13 cellular contexts compared by ENCODE assay signal in the genomic region with DNA sequence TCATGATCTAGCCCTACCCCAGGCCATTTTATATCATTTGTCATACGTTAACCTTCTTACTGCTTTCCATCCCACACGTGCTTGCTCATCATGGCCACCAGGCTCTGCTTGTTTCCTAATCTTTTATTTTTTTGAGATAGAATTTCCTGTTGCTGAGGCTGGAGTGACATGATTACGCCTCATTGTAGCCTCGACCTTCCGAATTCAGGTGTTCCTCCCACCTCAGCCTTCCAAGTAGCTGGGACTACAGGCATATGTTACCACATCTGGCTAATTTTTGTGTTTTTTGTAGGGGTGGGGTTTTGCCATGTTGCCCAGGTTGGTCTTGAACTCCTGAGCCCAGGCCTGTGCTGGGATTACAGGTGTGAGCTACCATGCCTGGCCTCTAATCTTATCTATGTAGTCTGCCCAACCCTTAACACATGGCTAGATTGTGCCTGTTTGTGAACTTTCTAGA. TPM values are rescaled to one million over a fixed set of nuclear protein-coding genes. Genes with fewer than 3 reads are reported as not detected.
DNase-seq lines count a peak whose midpoint lies in the region; ATAC-seq and TF ChIP-seq lines count a peak whose summit lies in the region.
"Had no signal": no experiment of that assay in that cellular context is flagged by ENCODE, and none has a peak within 500 bp of the region (broad histone marks: within the 10 kb centered on the region; RNA-seq: fewer than 3 reads in every experiment).

No MANE protein-coding gene starts in this region.

- no peaks in the 10 kb centered on the region for H3K27me3 Mint-ChIP-seq in CD4-positive, alpha-beta T cell
- no peaks in the 10 kb centered on the region for H3K27me3 Mint-ChIP-seq in MCF 10A (ENCODE audit: insufficient read depth, unreplicated experiment)

- no peaks in the 10 kb centered on the region for H4K20me1 ChIP-seq in MM.1S (ENCODE audit: insufficient read depth, low read length)
- H4K20me1 ChIP-seq: BLaER1 had no signal

- no peak overlapping the region for H2AFZ ChIP-seq in MM.1S (ENCODE audit: low read length)

- no peak for TF ChIP-seq CTCF in CD4-positive, alpha-beta T cell (IDR thresholded peaks at IDR 0.05)
- no peak for TF ChIP-seq CTCF in LNCaP clone FGC (IDR thresholded peaks at IDR 0.05; ENCODE audit: control insufficient read depth, extremely low read depth, insufficient read depth)
- TF ChIP-seq CTCF in MCF 10A (IDR thresholded peaks at IDR 0.05; ENCODE audit: unreplicated experiment), result no peak
- TF ChIP-seq CTCF in foreskin keratinocyte (conservative IDR thresholded peaks at IDR 0.05), result no peak
- TF ChIP-seq CTCF in MM.1S (IDR thresholded peaks at IDR 0.05; ENCODE audit: low read length), result no peak
- TF ChIP-seq CTCF in gastrocnemius medialis (IDR thresholded peaks at IDR 0.05 in 4 of 5, conservative IDR thresholded peaks at IDR 0.05 in 1 of 5), result no peak

- H3K79me2 ChIP-seq in MM.1S (ENCODE audit: low read length), result peaks cover 83% of the 10 kb centered on the region

- peaks cover 37% of the 10 kb centered on the region for H3K36me3 Mint-ChIP-seq in CD4-positive, alpha-beta T cell (ENCODE audit: low read depth)
- peaks cover 59% of the 10 kb centered on the region for H3K36me3 Mint-ChIP-seq in MCF 10A (ENCODE audit: insufficient read depth, unreplicated experiment)

- H3K9me2 ChIP-seq in MM.1S (replicated peaks; ENCODE audit: insufficient read depth, low read length), result no peaks in the 10 kb centered on the region

- H3K27ac Mint-ChIP-seq in CD4-positive, alpha-beta T cell, result peak overlapping the region; percentile 22
- peak overlapping the region; percentile 91 for H3K27ac Mint-ChIP-seq in MCF 10A (ENCODE audit: low read depth, unreplicated experiment)

- peaks cover 16% of the 10 kb centered on the region for H3K4me1 ChIP-seq in foreskin keratinocyte
- peaks cover 17% of the 10 kb centered on the region for H3K4me1 ChIP-seq in MM.1S (ENCODE audit: low read length)
- H3K4me1 ChIP-seq in gastrocnemius medialis, result peaks cover 16 to 23% of the 10 kb centered on the region in 2 donors

- peak overlapping the region; percentile 11 for H3K4me3 Mint-ChIP-seq in CD4-positive, alpha-beta T cell
- peak overlapping the region; percentile 82 for H3K4me3 Mint-ChIP-seq in MCF 10A (ENCODE audit: unreplicated experiment)

- H3K36me3 ChIP-seq in MM.1S (replicated peaks; ENCODE audit: insufficient read depth, low read length) (peaks cover 5% of the 10 kb centered on the region; the same call in 1 of the 2 replicates), gastrocnemius medialis (peaks cover 0 to 23% of the 10 kb centered on the region in 2 donors)

- DNase-seq in CD4-positive, alpha-beta T cell, result no peak
- no peak for DNase-seq in LNCaP clone FGC (ENCODE audit: low read depth)
- no peak for DNase-seq in MCF 10A (ENCODE audit: unreplicated experiment)
- DNase-seq in lung microvascular endothelial cell (ENCODE audit: low read depth in 2 of 2), result peak; percentile 32 to 36
- DNase-seq in foreskin keratinocyte, result no peak
- DNase-seq in MM.1S, result no peak
- no peak for DNase-seq in gastrocnemius medialis
- DNase-seq: left colon, NCI-H524 treated with DMSO at 0.1 percent for 48 hours, WERI-Rb-1 had no signal

- H3K27ac ChIP-seq in CD4-positive, alpha-beta T cell (ENCODE audit: low read depth, low read length), result no peak overlapping the region
- H3K27ac ChIP-seq in foreskin keratinocyte, result no peak overlapping the region
- H3K27ac ChIP-seq in MM.1S (ENCODE audit: low read length), result no peak overlapping the region
- H3K27ac ChIP-seq in gastrocnemius medialis, result peak overlapping the region in 1 of 4 donors; percentile 5
- H3K27ac ChIP-seq: BLaER1, WERI-Rb-1 had no signal

- peaks cover 61% of the 10 kb centered on the region for H3K4me1 Mint-ChIP-seq in CD4-positive, alpha-beta T cell (ENCODE audit: low read depth)
- peaks cover 62% of the 10 kb centered on the region for H3K4me1 Mint-ChIP-seq in MCF 10A (ENCODE audit: insufficient read depth, unreplicated experiment)

- no peak overlapping the region for H3K9ac ChIP-seq in MM.1S (ENCODE audit: low read length)
- H3K9ac ChIP-seq: BLaER1 had no signal

- no peak for TF ChIP-seq POLR2A in gastrocnemius medialis (IDR thresholded peaks at IDR 0.05)

- in situ Hi-C loops in gastrocnemius medialis (cut with MboI; ENCODE audit: low sequenced_read_pairs in 4 of 4), result loop anchor here in 2 of 4 donors (5.0 to 10.0 kb wide), 2 partner anchors 60 to 67 kb away; partner anchors contain the start of gene UHMK1 (in 1 of the 2)

- POLR2A ChIA-PET in CD4-positive, alpha-beta T cell (lab: Charles Lee), result no interaction called here
- POLR2A ChIA-PET in MCF 10A (lab: Yijun Ruan, JAX), result interaction anchor here (0.8 to 5.2 kb wide), 6 partner anchors 10 to 184 kb away, joined by 3 to 29 read pairs (median 6); partner anchors contain the start of gene C1orf226

- H3K4me3 ChIP-seq in LNCaP clone FGC (ENCODE audit: low read depth, low read length), result peak overlapping the region; percentile 94
- H3K4me3 ChIP-seq in MM.1S (ENCODE audit: low read length), result no peak overlapping the region
- H3K4me3 ChIP-seq in gastrocnemius medialis, result peak overlapping the region in 1 of 4 donors; percentile 8
- H3K4me3 ChIP-seq: BLaER1 had no signal

- H3K4me2 ChIP-seq in MM.1S (ENCODE audit: low read depth, low read length), result no peak overlapping the region
- H3K4me2 ChIP-seq: BLaER1 had no signal

- no peak for ATAC-seq in CD4-positive, alpha-beta T cell (ENCODE audit: poor library complexity)
- no peak for ATAC-seq in GM18502 (IDR thresholded peaks at IDR 0.05; ENCODE audit: poor library complexity, unreplicated experiment)
- no peak for ATAC-seq in foreskin keratinocyte
- ATAC-seq in gastrocnemius medialis, result no peak
- ATAC-seq: left colon, Right ventricle myocardium inferior had no signal

- CTCF ChIA-PET in CD4-positive, alpha-beta T cell (lab: Charles Lee), result no interaction called here
- CTCF ChIA-PET in MCF 10A (lab: Yijun Ruan, JAX), result interaction anchor here (0.6 to 1.2 kb wide), 3 partner anchors 9 to 1339 kb away, joined by 3 to 4 read pairs (median 3); no protein-coding TSS in a partner anchor

- no TSS peak for BruUV-seq in MCF 10A (replicated peaks; lab: Mats Ljungman, UMichigan)

- H3K9me3 Mint-ChIP-seq in CD4-positive, alpha-beta T cell, result peaks cover 2% of the 10 kb centered on the region
- no peaks in the 10 kb centered on the region for H3K9me3 Mint-ChIP-seq in MCF 10A (ENCODE audit: unreplicated experiment)

- no peaks in the 10 kb centered on the region for H3K9me3 ChIP-seq in CD4-positive, alpha-beta T cell (ENCODE audit: control insufficient read depth, low read length)
- no peaks in the 10 kb centered on the region for H3K9me3 ChIP-seq in MM.1S (replicated peaks; ENCODE audit: insufficient read depth, low read length)
- no peaks in the 10 kb centered on the region for H3K9me3 ChIP-seq in gastrocnemius medialis
- H3K9me3 ChIP-seq: BLaER1 had no signal

- intact Hi-C loops in CD4-positive, alpha-beta T cell (cut with DNase I, micrococcal nuclease), result loop anchor here (5.0 to 10.0 kb wide), 4 partner anchors 220 to 800 kb away; partner anchors contain the start of genes ATF6 (in 1 of the 2) and NUF2 (in 1 of the 2)
- intact Hi-C loops in MCF 10A (cut with micrococcal nuclease) (loop anchor here (5.0 kb wide), 1 partner anchor 37 kb away; no protein-coding TSS in a partner anchor), gastrocnemius medialis (cut with DNase I; ENCODE audit: low total_unique reads) (loop anchor here (5.0 kb wide), 1 partner anchor 758 kb away; the partner anchor contains the start of gene NUF2)

- H3F3A ChIP-seq in MM.1S (ENCODE audit: insufficient read depth, low read length), result 0 out of 2 replicates have a peak, but pooled peaks cover 3% of the 10 kb centered on the region

- no peaks in the 10 kb centered on the region for H3K27me3 ChIP-seq in CD4-positive, alpha-beta T cell (ENCODE audit: control insufficient read depth, insufficient read depth, low read length)
- H3K27me3 ChIP-seq in foreskin keratinocyte (no peaks in the 10 kb centered on the region), MM.1S (replicated peaks; ENCODE audit: insufficient read depth, low read length) (no peaks in the 10 kb centered on the region), gastrocnemius medialis (no peaks in the 10 kb centered on the region)
- H3K27me3 ChIP-seq: BLaER1 had no signal

RNA-seq across cellular contexts. Expression of gene UAP1, which starts 3.3 kb away (rescaled TPM):
- 10 to 100 TPM; 44.5 to 45.8 TPM for total RNA-seq in CD4-positive, alpha-beta T cell
- total RNA-seq in MCF 10A (2022), result 479 and 542 TPM in 2 replicates
- total RNA-seq in lung microvascular endothelial cell, result 37.9 and 41.2 TPM in 2 replicates
- 127 and 148 TPM in 2 replicates for total RNA-seq in foreskin keratinocyte
- 68.0 and 92.2 TPM in 2 replicates for polyA plus RNA-seq in foreskin keratinocyte
- 10 to 100 TPM; 29.2 to 57.3 (median 43.2) TPM for total RNA-seq in gastrocnemius medialis

Comparison
In these comparisons a context has a peak if more than half of its experiments do, and no peak if none do; other contexts are left out.
1. DNase-seq: peak in lung microvascular endothelial cell (2 of 2); none in CD4-positive, alpha-beta T cell (0 of 10), LNCaP clone FGC (single experiment), MCF 10A (single experiment), foreskin keratinocyte (0 of 2), MM.1S (single experiment) and gastrocnemius medialis (0 of 2).